Comparison of ENCODE assay signal across 25 cellular contexts in genomic region chr21:17554120-17554519, GRCh38.
"Had no signal": no experiment of that assay in that cellular context is flagged by ENCODE, and none has a peak within 500 bp of the region (broad histone marks: within the 10 kb centered on the region; RNA-seq: fewer than 3 reads in every experiment).

No MANE protein-coding gene starts in this region.

- H3K4me1 ChIP-seq: psoas muscle, upper lobe of left lung, vagina had no signal

- H3K36me3 Mint-ChIP-seq: activated naive CD4-positive, alpha-beta T cell treated with anti-CD3 and anti-CD28 coated beads, Interleukin-2, amount 50 U/mL, for 72 hours; naive B cell had no signal

- H3K27ac ChIP-seq: left ventricle myocardium inferior, ovary, psoas muscle, upper lobe of left lung, vagina had no signal

- H3K9me3 ChIP-seq: left ventricle myocardium inferior, ovary, psoas muscle, upper lobe of left lung, vagina had no signal

- H3K36me3 ChIP-seq: left ventricle myocardium inferior, ovary, upper lobe of left lung, vagina had no signal

- DNase-seq: activated CD4-positive, alpha-beta memory T cell treated with anti-CD3 and anti-CD28 coated beads, Interleukin-2, amount 10 ng/mL, durations not matched to agents 7 days and 5 days; activated CD4-positive, alpha-beta T cell treated with anti-CD3 and anti-CD28 coated beads for 1 hour; activated CD4-positive, alpha-beta T cell treated with anti-CD3 and anti-CD28 coated beads, Interleukin-2, amount 10 ng/mL, durations not matched to agents 7 days and 5 days; activated naive CD4-positive, alpha-beta T cell; activated T-cell treated with anti-CD3 and anti-CD28 coated beads, Interleukin-2, amount 50 U/mL, for 4 hours; aorta; effector CD8-positive, alpha-beta T cell; left ventricle myocardium inferior; naive B cell; nephron progenitor cell; ovary; psoas muscle; stimulated activated CD4-positive, alpha-beta T cell treated with anti-CD3 and anti-CD28 coated beads, Interleukin-4, amount 100 ng/mL, for 1 hour; stimulated activated naive CD8-positive, alpha-beta T cell treated with anti-CD3 and anti-CD28 coated beads, Interleukin-15, Interleukin-2, amounts not matched to agents 100 U/mL and 50 U/mL, for 24 hours; T1000; upper lobe of left lung had no signal

- H3K27ac Mint-ChIP-seq: activated CD4-positive, alpha-beta memory T cell treated with anti-CD3 and anti-CD28 coated beads, Interleukin-2, amount 10 ng/mL, durations not matched to agents 7 days and 5 days; activated CD4-positive, alpha-beta T cell treated with anti-CD3 and anti-CD28 coated beads, Interleukin-2, amount 10 ng/mL, durations not matched to agents 7 days and 5 days; activated T-helper 17 cell treated with anti-CD3 and anti-CD28 coated beads, Interleukin-2, amount 50 U/mL, for 72 hours; naive B cell; T-helper 1 cell treated with Interleukin-12 subunit alpha and Interleukin-12 subunit beta and Interleukin-4 antibody, amounts not matched to agents 30 μg/mL and 1 μg/mL, for 36 hours had no signal

- ATAC-seq: activated naive CD4-positive, alpha-beta T cell treated with anti-CD3 and anti-CD28 coated beads, Interleukin-2, amount 50 U/mL, for 72 hours; activated T-cell treated with anti-CD3 and anti-CD28 coated beads, Interleukin-2, amount 50 U/mL, for 4 hours; activated T-helper 17 cell treated with anti-CD3 and anti-CD28 coated beads, Interleukin-2, amount 50 U/mL, for 72 hours; psoas muscle; stimulated activated naive CD8-positive, alpha-beta T cell treated with anti-CD3 and anti-CD28 coated beads, Interleukin-15, Interleukin-2, amounts not matched to agents 100 U/mL and 50 U/mL, for 24 hours had no signal

- H3K4me1 Mint-ChIP-seq: activated CD4-positive, alpha-beta memory T cell treated with anti-CD3 and anti-CD28 coated beads, Interleukin-2, amount 10 ng/mL, durations not matched to agents 7 days and 5 days; activated CD4-positive, alpha-beta T cell treated with anti-CD3 and anti-CD28 coated beads, Interleukin-2, amount 10 ng/mL, durations not matched to agents 7 days and 5 days; activated T-helper 17 cell treated with anti-CD3 and anti-CD28 coated beads, Interleukin-2, amount 50 U/mL, for 72 hours; central memory CD8-positive, alpha-beta T cell; mesothelial cell of epicardium; naive B cell had no signal

- H3K4me3 ChIP-seq: left ventricle myocardium inferior, ovary, psoas muscle, upper lobe of left lung, vagina had no signal

- FAIRE-seq: colon, islet of Langerhans had no signal

- H3K9me3 Mint-ChIP-seq: activated CD4-positive, alpha-beta memory T cell treated with anti-CD3 and anti-CD28 coated beads, Interleukin-2, amount 10 ng/mL, durations not matched to agents 7 days and 5 days; activated CD4-positive, alpha-beta T cell treated with anti-CD3 and anti-CD28 coated beads, Interleukin-2, amount 10 ng/mL, durations not matched to agents 7 days and 5 days; activated naive CD4-positive, alpha-beta T cell treated with anti-CD3 and anti-CD28 coated beads, Interleukin-2, amount 50 U/mL, for 72 hours; activated T-cell treated with anti-CD3 and anti-CD28 coated beads, Interleukin-2, amount 50 U/mL, for 4 hours; activated T-helper 17 cell treated with anti-CD3 and anti-CD28 coated beads, Interleukin-2, amount 50 U/mL, for 72 hours; brain; central memory CD8-positive, alpha-beta T cell; mesothelial cell of epicardium; naive B cell; nephron progenitor cell; T-helper 1 cell treated with Interleukin-12 subunit alpha and Interleukin-12 subunit beta and Interleukin-4 antibody, amounts not matched to agents 30 μg/mL and 1 μg/mL, for 36 hours had no signal

- H3K27me3 Mint-ChIP-seq: activated CD4-positive, alpha-beta memory T cell treated with anti-CD3 and anti-CD28 coated beads, Interleukin-2, amount 10 ng/mL, durations not matched to agents 7 days and 5 days; activated CD4-positive, alpha-beta T cell treated with anti-CD3 and anti-CD28 coated beads, Interleukin-2, amount 10 ng/mL, durations not matched to agents 7 days and 5 days; activated T-helper 17 cell treated with anti-CD3 and anti-CD28 coated beads, Interleukin-2, amount 50 U/mL, for 72 hours; brain had no signal

- H3K4me3 Mint-ChIP-seq: activated CD4-positive, alpha-beta memory T cell treated with anti-CD3 and anti-CD28 coated beads, Interleukin-2, amount 10 ng/mL, durations not matched to agents 7 days and 5 days; activated CD4-positive, alpha-beta T cell treated with anti-CD3 and anti-CD28 coated beads, Interleukin-2, amount 10 ng/mL, durations not matched to agents 7 days and 5 days; activated T-cell treated with anti-CD3 and anti-CD28 coated beads, Interleukin-2, amount 50 U/mL, for 4 hours; activated T-helper 17 cell treated with anti-CD3 and anti-CD28 coated beads, Interleukin-2, amount 50 U/mL, for 72 hours; brain; central memory CD8-positive, alpha-beta T cell; mesothelial cell of epicardium; nephron progenitor cell; T-helper 1 cell treated with Interleukin-12 subunit alpha and Interleukin-12 subunit beta and Interleukin-4 antibody, amounts not matched to agents 30 μg/mL and 1 μg/mL, for 36 hours had no signal

- H3K27me3 ChIP-seq: ovary, upper lobe of left lung, vagina had no signal
